ENCODE assay signal across 14 cellular contexts in genomic region chr22:36587289-36588154, GRCh38. TPM values are rescaled to one million over a fixed set of nuclear protein-coding genes. Genes with fewer than 3 reads are reported as not detected.
A peak's percentile ranks its signal among the peaks of the same experiment; 100 is the strongest.
DNase-seq lines count a peak whose midpoint lies in the region; ATAC-seq, FAIRE-seq and TF ChIP-seq lines count a peak whose summit lies in the region.
"Had no signal": no experiment of that assay in that cellular context is flagged by ENCODE, and none has a peak within 500 bp of the region (broad histone marks: within the 10 kb centered on the region; RNA-seq: fewer than 3 reads in every experiment).

No MANE protein-coding gene starts in this region.

- no peak overlapping the region for H3K4me3 Mint-ChIP-seq in activated CD4-positive, alpha-beta T cell treated with anti-CD3 and anti-CD28 coated beads, Interleukin-2, amount 10 ng/mL, durations not matched to agents 7 days and 5 days

- DNase-seq in BJ (ENCODE audit: low read depth) (peak; percentile 43), NCI-H524 treated with DMSO at 0.1 percent for 48 hours (lab: John Stamatoyannopoulos, UW) (peak; percentile 28), H1 (ENCODE audit: low read depth in 1 of 2, low spot score in 2 of 2) (no peak), posterior cingulate gyrus (peak in 6 of 10 donors; percentile 38 to 92 (median 64)), midbrain (lab: John Stamatoyannopoulos, UW) (no peak)
- DNase-seq in activated CD4-positive, alpha-beta T cell treated with anti-CD3 and anti-CD28 coated beads, Interleukin-2, amount 10 ng/mL, durations not matched to agents 7 days and 5 days = no peak
- DNase-seq: activated CD4-positive, alpha-beta T cell treated with anti-CD3 and anti-CD28 coated beads for 4 hours; activated naive CD4-positive, alpha-beta T cell treated with Interleukin-2 at 50 U/mL for 16 hours; COR-L47; NCI-H748 treated with DMSO at 0.1 percent for 48 hours had no signal

- no peak overlapping the region for H2AK5ac ChIP-seq in H1 (ENCODE audit: low read depth, low read length)

- no peak overlapping the region for H4K5ac ChIP-seq in H1 (ENCODE audit: insufficient read length, low read depth, low read length)

- no peak overlapping the region for H2BK5ac ChIP-seq in H1 (ENCODE audit: low read depth, low read length)

- H3K4ac ChIP-seq in H1 (replicated peaks; ENCODE audit: insufficient read length, low read depth, low read length) = no peak overlapping the region

- H3K14ac ChIP-seq in H1 (ENCODE audit: insufficient read length) = no peak overlapping the region

- TF ChIP-seq EP300 in H1 (IDR thresholded peaks at IDR 0.05; ENCODE audit: borderline replicate concordance in 1 of 2, low read depth in 2 of 2, low read length in 2 of 2) = no peak

- H2BK12ac ChIP-seq in H1 (ENCODE audit: low read depth, low read length) = 0 out of 2 replicates have a peak overlapping the region, but pooled peaks have one; percentile 6

- H3K36me3 Mint-ChIP-seq in activated CD4-positive, alpha-beta T cell treated with anti-CD3 and anti-CD28 coated beads, Interleukin-2, amount 10 ng/mL, durations not matched to agents 7 days and 5 days (ENCODE audit: low read depth) = no peaks in the 10 kb centered on the region

- POLR2A ChIA-PET in BJ (lab: Charles Lee) (no interaction called here), H1 (lab: Charles Lee; ENCODE audit: partially characterized antibody) (interaction anchor here (0.6 to 1.8 kb wide), 2 partner anchors 9 to 60 kb away, joined by 3 to 8 read pairs; no protein-coding TSS in a partner anchor)
- POLR2A ChIA-PET in activated CD4-positive, alpha-beta T cell treated with anti-CD3 and anti-CD28 coated beads, Interleukin-2, amount 10 ng/mL, durations not matched to agents 7 days and 5 days (lab: Charles Lee) = no interaction called here

- CTCF ChIA-PET in BJ (lab: Yijun Ruan, JAX) = interaction anchor here (1.4 kb wide), 1 partner anchor 269 kb away, joined by 6 read pairs; no protein-coding TSS in a partner anchor
- CTCF ChIA-PET in H1 (lab: Charles Lee; ENCODE audit: partially characterized antibody) = interaction anchor here (0.9 to 1.5 kb wide), 2 partner anchors 24 to 43 kb away, joined by 4 to 5 read pairs; no protein-coding TSS in a partner anchor
- CTCF ChIA-PET in activated CD4-positive, alpha-beta T cell treated with anti-CD3 and anti-CD28 coated beads, Interleukin-2, amount 10 ng/mL, durations not matched to agents 7 days and 5 days (lab: Charles Lee) = no interaction called here

- no peak overlapping the region for H3K4me2 ChIP-seq in H1 (ENCODE audit: insufficient read depth in 1 of 2, low read depth in 2 of 2, low read length in 2 of 2)

- no peak overlapping the region for H4K91ac ChIP-seq in H1 (replicated peaks; ENCODE audit: insufficient read length, low read length)

- no peak overlapping the region for H3K18ac ChIP-seq in H1 (ENCODE audit: extremely low read depth, low read length)

- no peaks in the 10 kb centered on the region for H3K79me2 ChIP-seq in H1 (ENCODE audit: control insufficient read depth in 1 of 2, insufficient read depth in 2 of 2, low read length in 2 of 2)

- intact Hi-C loops in posterior cingulate gyrus (cut with DNase I) = loop anchor here (5.0 kb wide), 1 partner anchor 115 kb away; the partner anchor contains the start of gene CACNG2

- H3K9me3 ChIP-seq in H1 (ENCODE audit: insufficient read depth in 2 of 2, low read depth in 1 of 2, low read length in 1 of 2) = peaks cover 4 to 6% of the 10 kb centered on the region in 2 experiments; a peak in 3 of 4 replicates
- H3K9me3 ChIP-seq: right atrium auricular region had no signal

- TF ChIP-seq CTCF in BJ (IDR thresholded peaks at IDR 0.05; ENCODE audit: insufficient read depth, low read depth, low read length) = no peak
- TF ChIP-seq CTCF in H1 (IDR thresholded peaks at IDR 0.05; ENCODE audit: control extremely low read depth in 1 of 3, insufficient read depth in 1 of 3, low read depth in 1 of 3, low read length in 3 of 3) = no peak

- no peak for TF ChIP-seq POLR2A in H1 (IDR thresholded peaks at IDR 0.05; ENCODE audit: control extremely low read depth in 1 of 2, low read depth in 2 of 2, low read length in 2 of 2)

- peaks cover 4% of the 10 kb centered on the region for H3K27me3 Mint-ChIP-seq in activated CD4-positive, alpha-beta T cell treated with anti-CD3 and anti-CD28 coated beads, Interleukin-2, amount 10 ng/mL, durations not matched to agents 7 days and 5 days

- no peak overlapping the region for H4K8ac ChIP-seq in H1 (ENCODE audit: extremely low read depth, insufficient read depth, low read length)

- H3K23ac ChIP-seq in H1 (ENCODE audit: insufficient read length) = no peak overlapping the region

- H3K4me3 ChIP-seq in BJ (ENCODE audit: low read depth, low read length) = peak overlapping the region; percentile 15; the same call in 1 of the 2 replicates
- H3K4me3 ChIP-seq in H1 (ENCODE audit: extremely low read depth in 1 of 4, insufficient read depth in 2 of 4, low read depth in 3 of 4, low read length in 4 of 4) = no peak overlapping the region
- H3K4me3 ChIP-seq: right atrium auricular region had no signal

- no peak for ATAC-seq in HG03095 (IDR thresholded peaks at IDR 0.05; ENCODE audit: unreplicated experiment)
- no peak for ATAC-seq in GM18868 (IDR thresholded peaks at IDR 0.05; ENCODE audit: unreplicated experiment)

- no peaks in the 10 kb centered on the region for H3K4me1 Mint-ChIP-seq in activated CD4-positive, alpha-beta T cell treated with anti-CD3 and anti-CD28 coated beads, Interleukin-2, amount 10 ng/mL, durations not matched to agents 7 days and 5 days

- H2BK20ac ChIP-seq in H1 (ENCODE audit: low read length) = no peak overlapping the region

- H3K27me3 ChIP-seq in BJ (ENCODE audit: control insufficient read depth, insufficient read depth, low read length) (peaks cover 24% of the 10 kb centered on the region), H1 (replicated peaks in 1 of 4; ENCODE audit: control insufficient read depth in 3 of 4, extremely low read depth in 1 of 4, insufficient read depth in 3 of 4, low read length in 3 of 4) (no peaks in the 10 kb centered on the region; a peak in 1 of 7 replicates)
- H3K27me3 ChIP-seq: right atrium auricular region had no signal

- H3K36me3 ChIP-seq in BJ (ENCODE audit: control insufficient read depth, insufficient read depth, low read length) (no peaks in the 10 kb centered on the region), H1 (ENCODE audit: control insufficient read depth in 2 of 4, insufficient read depth in 4 of 4, low read length in 3 of 4) (no peaks in the 10 kb centered on the region)
- H3K36me3 ChIP-seq: right atrium auricular region had no signal

- no peaks in the 10 kb centered on the region for H3K79me1 ChIP-seq in H1 (ENCODE audit: low read depth, low read length)

- H3K9me3 Mint-ChIP-seq in activated CD4-positive, alpha-beta T cell treated with anti-CD3 and anti-CD28 coated beads, Interleukin-2, amount 10 ng/mL, durations not matched to agents 7 days and 5 days = peaks cover 10% of the 10 kb centered on the region

- no peaks in the 10 kb centered on the region for H3K23me2 ChIP-seq in H1 (ENCODE audit: low read depth, low read length)

- no peak for FAIRE-seq in H1 (lab: Jason Lieb, UNC)
- FAIRE-seq: GM12892 had no signal

- no peak for TF ChIP-seq RAD21 in H1 (IDR thresholded peaks at IDR 0.05 in 1 of 2, conservative IDR thresholded peaks at IDR 0.05 in 1 of 2; ENCODE audit: low read depth in 2 of 2, low read length in 2 of 2)

- WGBS in H1 (ENCODE audit: extremely low coverage in 1 of 2, insufficient coverage in 1 of 2, insufficient read length in 1 of 2, insufficient replicate concordance in 2 of 2, low coverage in 1 of 2, low lambda C conversion rate in 2 of 2, missing lambda C conversion rate in 1 of 2), 2 experiments = 86% methylated on average over 20 of the region's 20 CpGs; no CpG with 5 or more reads in 1 of the 2 experiments

- peaks cover 0 to 6% (median 2%) of the 10 kb centered on the region in 4 experiments; a peak in 4 of 7 replicates for H3K4me1 ChIP-seq in H1 (replicated peaks in 1 of 4; ENCODE audit: control insufficient read depth in 3 of 4, insufficient read depth in 4 of 4, low read length in 3 of 4)
- H3K4me1 ChIP-seq: right atrium auricular region had no signal

- H3K27ac ChIP-seq in H1 (ENCODE audit: low read depth, low read length) = no peak overlapping the region
- H3K27ac ChIP-seq: right atrium auricular region had no signal

- 0 out of 2 replicates have a peak overlapping the region, but pooled peaks have one; percentile 32 for H2BK15ac ChIP-seq in H1 (ENCODE audit: low read length)

- H3K27ac Mint-ChIP-seq in activated CD4-positive, alpha-beta T cell treated with anti-CD3 and anti-CD28 coated beads, Interleukin-2, amount 10 ng/mL, durations not matched to agents 7 days and 5 days = no peak overlapping the region

- H4K20me1 ChIP-seq in H1 (replicated peaks in 1 of 2; ENCODE audit: control insufficient read depth in 1 of 2, insufficient read depth in 2 of 2, low read length in 2 of 2) = no peaks in the 10 kb centered on the region

- H2AFZ ChIP-seq in H1 (ENCODE audit: low read length) = no peak overlapping the region

- H3K9ac ChIP-seq in H1 (replicated peaks in 1 of 4; ENCODE audit: extremely low read depth in 1 of 4, low read depth in 3 of 4, low read length in 3 of 4) = no peak overlapping the region

- H2BK120ac ChIP-seq in H1 (replicated peaks; ENCODE audit: low read depth, low read length) = no peak overlapping the region

- H3K56ac ChIP-seq in H1 (replicated peaks; ENCODE audit: insufficient read length, low read depth, low read length) = no peak overlapping the region

TF ChIP-seq in H1, 55 proteins besides CTCF, POLR2A, EP300 and RAD21 (continues in another document):
- no peak for TF ChIP-seq RBBP5 (IDR thresholded peaks at IDR 0.05; ENCODE audit: borderline replicate concordance, low read depth, low read length)
- no peak for TF ChIP-seq SP1 (IDR thresholded peaks at IDR 0.05; ENCODE audit: low read depth, low read length)
- TF ChIP-seq ATF3 (IDR thresholded peaks at IDR 0.05; ENCODE audit: insufficient read depth, low read depth, low read length) = no peak

RNA-seq across cellular contexts. Expression of gene EIF3D, which starts 58.6 kb away (rescaled TPM):
- polyA plus RNA-seq in BJ (2011; rRNA removed) (420 and 505 TPM in 2 replicates), H1 (2011; rRNA removed) (329 and 408 TPM in 2 replicates)
- polyA minus RNA-seq in BJ (2011; rRNA and poly(A)+ RNA removed) = 212 and 368 TPM in 2 replicates
- total RNA-seq in H1 (2021; fragmentation: NEBNext Ultra II Directional; extraction: Animal tissue kit (Norgen Biotek cat#: 25700)) = 195 and 196 TPM in 2 replicates
- 482 TPM for polyA plus RNA-seq in H1 (2011; cell fraction: cytosol; rRNA removed)
- polyA plus RNA-seq in H1 (2011; cell fraction: nucleus; rRNA removed) = 437 TPM
- polyA plus RNA-seq in H1 (2012, experiment 1 of 2) = 214 to 312 TPM (median 300 TPM) in 4 replicates
- polyA plus RNA-seq in H1 (2012, experiment 2 of 2) = 95.3 TPM
- 142 TPM for polyA plus RNA-seq in H1 (2013, experiment 1 of 2)
- 137 TPM for polyA plus RNA-seq in H1 (2013, experiment 2 of 2)
- 459 and 470 TPM in 2 replicates for polyA minus RNA-seq in H1 (2011; rRNA and poly(A)+ RNA removed)
- 274 TPM for polyA minus RNA-seq in H1 (2011; cell fraction: cytosol; rRNA and poly(A)+ RNA removed)
- 176 TPM for polyA minus RNA-seq in H1 (2011; cell fraction: nucleus; rRNA and poly(A)+ RNA removed)
- 100 to 1,000 TPM; 189 to 194 TPM for total RNA-seq in activated CD4-positive, alpha-beta T cell treated with anti-CD3 and anti-CD28 coated beads, Interleukin-2, amount 10 ng/mL, durations not matched to agents 7 days and 5 days

Comparison
In these comparisons a context has a peak if more than half of its experiments do, and no peak if none do; other contexts are left out.
1. DNase-seq: peak in BJ (single experiment), NCI-H524 treated with DMSO at 0.1 percent for 48 hours (single experiment) and posterior cingulate gyrus (6 of 10); none in H1 (0 of 2), activated CD4-positive, alpha-beta T cell treated with anti-CD3 and anti-CD28 coated beads, Interleukin-2, amount 10 ng/mL, durations not matched to agents 7 days and 5 days (single experiment) and midbrain (single experiment).